Comparison of ENCODE assay signal across 28 cellular contexts in the genomic region with DNA sequence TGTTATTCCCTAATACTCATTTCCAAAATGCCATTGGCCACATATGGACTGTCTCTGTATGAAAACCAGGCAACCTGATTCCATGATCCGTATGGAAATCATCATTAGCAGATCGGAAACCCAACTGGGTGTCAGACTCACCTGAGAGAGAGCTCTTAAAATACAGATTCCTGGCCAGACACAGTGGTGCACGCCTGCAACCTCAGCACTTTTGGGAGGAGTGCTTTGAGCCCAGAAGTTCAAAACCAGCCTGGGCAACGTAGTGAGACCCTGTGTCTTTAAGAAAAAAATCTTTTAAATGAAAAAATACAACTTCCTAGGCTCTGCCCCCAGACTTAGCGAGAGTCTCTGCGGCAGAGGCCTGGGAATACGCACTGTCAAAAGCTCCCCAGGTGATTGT.
"Had no signal": no experiment of that assay in that cellular context is flagged by ENCODE, and none has a peak within 500 bp of the region (broad histone marks: within the 10 kb centered on the region; RNA-seq: fewer than 3 reads in every experiment).

No MANE protein-coding gene starts in this region.

- H3K9me3 Mint-ChIP-seq: activated naive CD4-positive, alpha-beta T cell treated with anti-CD3 and anti-CD28 coated beads, Interleukin-2, amount 50 U/mL, for 24 hours had no signal

- FAIRE-seq: astrocyte had no signal

- H3K36me3 ChIP-seq: breast epithelium, SJCRH30, WERI-Rb-1 had no signal

- H3K27me3 ChIP-seq: body of pancreas, breast epithelium, SJCRH30 had no signal

- H3K27me3 Mint-ChIP-seq: activated CD4-positive, alpha-beta memory T cell treated with anti-CD3 and anti-CD28 coated beads, Interleukin-2, amount 10 ng/mL, durations not matched to agents 7 days and 5 days; activated CD8-positive, alpha-beta memory T cell treated with anti-CD3 and anti-CD28 coated beads, Interleukin-2, amount 10 ng/mL, durations not matched to agents 7 days and 5 days; activated naive CD4-positive, alpha-beta T cell treated with anti-CD3 and anti-CD28 coated beads, Interleukin-2, amount 50 U/mL, for 24 hours; activated naive CD8-positive, alpha-beta T cell treated with anti-CD3 and anti-CD28 coated beads, Interleukin-2, amount 10 ng/mL, durations not matched to agents 7 days and 5 days had no signal

- H3K4me3 Mint-ChIP-seq: activated CD4-positive, alpha-beta memory T cell treated with anti-CD3 and anti-CD28 coated beads, Interleukin-2, amount 10 ng/mL, durations not matched to agents 7 days and 5 days; activated CD8-positive, alpha-beta memory T cell treated with anti-CD3 and anti-CD28 coated beads, Interleukin-2, amount 10 ng/mL, durations not matched to agents 7 days and 5 days; activated naive CD4-positive, alpha-beta T cell treated with anti-CD3 and anti-CD28 coated beads, Interleukin-2, amount 50 U/mL, for 24 hours; activated naive CD8-positive, alpha-beta T cell treated with anti-CD3 and anti-CD28 coated beads, Interleukin-2, amount 10 ng/mL, durations not matched to agents 7 days and 5 days had no signal

- H3K4me3 ChIP-seq: body of pancreas, SJCRH30, SK-N-MC had no signal

- H3K4me1 ChIP-seq: breast epithelium, SJCRH30 had no signal

- ATAC-seq: activated CD8-positive, alpha-beta memory T cell treated with anti-CD3 and anti-CD28 coated beads, Interleukin-2, amount 10 ng/mL, durations not matched to agents 7 days and 5 days; body of pancreas; Panc1 had no signal

- H3K27ac ChIP-seq: body of pancreas, breast epithelium, SJCRH30, SK-N-MC, WERI-Rb-1 had no signal

- H3K4me1 Mint-ChIP-seq: activated naive CD4-positive, alpha-beta T cell treated with anti-CD3 and anti-CD28 coated beads, Interleukin-2, amount 50 U/mL, for 24 hours had no signal

- H3K27ac Mint-ChIP-seq: activated CD4-positive, alpha-beta memory T cell treated with anti-CD3 and anti-CD28 coated beads, Interleukin-2, amount 10 ng/mL, durations not matched to agents 7 days and 5 days; activated CD8-positive, alpha-beta memory T cell treated with anti-CD3 and anti-CD28 coated beads, Interleukin-2, amount 10 ng/mL, durations not matched to agents 7 days and 5 days; activated naive CD4-positive, alpha-beta T cell treated with anti-CD3 and anti-CD28 coated beads, Interleukin-2, amount 50 U/mL, for 24 hours; activated naive CD8-positive, alpha-beta T cell treated with anti-CD3 and anti-CD28 coated beads, Interleukin-2, amount 10 ng/mL, durations not matched to agents 7 days and 5 days had no signal

- H3K9me3 ChIP-seq: body of pancreas, breast epithelium, SJCRH30 had no signal

- DNase-seq: activated CD4-positive, alpha-beta memory T cell treated with anti-CD3 and anti-CD28 coated beads, Interleukin-2, amount 10 ng/mL, durations not matched to agents 7 days and 5 days; activated CD4-positive, alpha-beta T cell treated with anti-CD3 and anti-CD28 coated beads for 1 hour; activated CD4-positive, alpha-beta T cell treated with anti-CD3 and anti-CD28 coated beads for 48 hours; activated CD4-positive, CD25-positive, alpha-beta regulatory T cell; activated CD8-positive, alpha-beta memory T cell treated with anti-CD3 and anti-CD28 coated beads for 24 hours; activated CD8-positive, alpha-beta memory T cell treated with anti-CD3 and anti-CD28 coated beads, Interleukin-2, amount 10 ng/mL, durations not matched to agents 7 days and 5 days; activated CD8-positive, alpha-beta memory T cell treated with anti-CD3 and anti-CD28 coated beads, Interleukin-2, amount 50 U/mL, for 48 hours; activated effector memory CD4-positive, alpha-beta T cell treated with Interleukin-2 at 50 U/mL for 16 hours; activated naive CD8-positive, alpha-beta T cell treated with anti-CD3 and anti-CD28 coated beads, Interleukin-2, amount 10 ng/mL, durations not matched to agents 7 days and 5 days; activated T-cell treated with anti-CD3 and anti-CD28 coated beads, Interleukin-2, amount 50 U/mL, for 48 hours; body of pancreas; MM.1S; NCI-H1092; NCI-H1436 treated with DMSO at 0.1 percent for 48 hours; NCI-H1694 treated with DMSO at 0.1 percent for 48 hours; NCI-H2029 treated with DMSO at 0.1 percent for 48 hours; NCI-H2107; NCI-H226; NCI-H446 treated with DMSO at 0.1 percent for 48 hours; SHP77; SJCRH30; T1000; WERI-Rb-1 had no signal
